ENCODE assay signal across 31 cellular contexts in genomic region chr5:126978258-126978657, GRCh38.
"Had no signal": no experiment of that assay in that cellular context is flagged by ENCODE, and none has a peak within 500 bp of the region (broad histone marks: within the 10 kb centered on the region; RNA-seq: fewer than 3 reads in every experiment).

No MANE protein-coding gene starts in this region.

- H3K4me3 ChIP-seq: esophagus muscularis mucosa, gastrocnemius medialis had no signal

- H3K27me3 ChIP-seq: brain microvascular endothelial cell, esophagus muscularis mucosa, foreskin keratinocyte, gastrocnemius medialis had no signal

- ATAC-seq: activated CD4-positive, CD25-positive, alpha-beta regulatory T cell treated with anti-CD3 and anti-CD28 coated beads, Interleukin-2, amount 50 U/mL, for 24 hours; activated CD8-positive, alpha-beta T cell treated with anti-CD3 and anti-CD28 coated beads for 36 hours; activated T-cell treated with anti-CD3 and anti-CD28 coated beads, Interleukin-2, amount 50 U/mL, for 4 hours; activated T-helper 17 cell treated with anti-CD3 and anti-CD28 coated beads, Interleukin-2, amount 50 U/mL, for 72 hours; effector memory CD8-positive, alpha-beta T cell; foreskin keratinocyte; gastrocnemius medialis; T-helper 17 cell had no signal

- H3K27ac ChIP-seq: brain microvascular endothelial cell, esophagus muscularis mucosa, foreskin keratinocyte, gastrocnemius medialis, WERI-Rb-1 had no signal

- H3K9me3 Mint-ChIP-seq: activated B cell treated with CpG ODN at 0.5 μM for 24 hours; activated CD8-positive, alpha-beta T cell treated with anti-CD3 and anti-CD28 coated beads for 36 hours; activated T-cell treated with anti-CD3 and anti-CD28 coated beads, Interleukin-2, amount 50 U/mL, for 4 hours; activated T-helper 17 cell treated with anti-CD3 and anti-CD28 coated beads, Interleukin-2, amount 50 U/mL, for 72 hours; central memory CD8-positive, alpha-beta T cell; effector memory CD8-positive, alpha-beta T cell; T-helper 2 cell treated with Interferon-gamma antibody and Interleukin-4, amounts not matched to agents 5 μg/mL and 100 μg/mL, for 36 hours had no signal

- DNase-seq: activated B cell treated with CpG ODN at 0.5 μM for 24 hours; activated CD4-positive, alpha-beta T cell treated with anti-CD3 and anti-CD28 coated beads for 48 hours; activated CD4-positive, alpha-beta T cell treated with anti-CD3 and anti-CD28 coated beads, Interleukin-2, amount 50 U/mL, for 1 hour; activated CD4-positive, alpha-beta T cell treated with anti-CD3 and anti-CD28 coated beads, Interleukin-2, amount 50 U/mL, for 48 hours; activated CD8-positive, alpha-beta memory T cell treated with anti-CD3 and anti-CD28 coated beads for 24 hours; activated CD8-positive, alpha-beta T cell treated with anti-CD3 and anti-CD28 coated beads for 36 hours; activated effector memory CD4-positive, alpha-beta T cell treated with Interleukin-2 at 50 U/mL for 16 hours; activated gamma-delta T cell treated with Interleukin-2 at 50 U/mL for 16 hours; activated naive CD4-positive, alpha-beta T cell treated with anti-CD3 and anti-CD28 coated beads, Interleukin-2, amount 50 U/mL, for 16 hours; activated naive CD4-positive, alpha-beta T cell treated with Interleukin-2 at 50 U/mL for 16 hours; activated T-cell treated with anti-CD3 and anti-CD28 coated beads, Interleukin-2, amount 50 U/mL, for 4 hours; amniotic stem cell; anterior cingulate cortex; brain microvascular endothelial cell; cortex of kidney; dermis blood vessel endothelial cell; effector CD4-positive, alpha-beta T cell; effector memory CD8-positive, alpha-beta T cell; foreskin keratinocyte; gastrocnemius medialis; glutamatergic neuron; T-helper 1 cell; T-helper 17 cell; T1000; WERI-Rb-1 had no signal

- H3K27me3 Mint-ChIP-seq: activated B cell treated with CpG ODN at 0.5 μM for 24 hours; activated CD8-positive, alpha-beta T cell treated with anti-CD3 and anti-CD28 coated beads for 36 hours; activated naive CD8-positive, alpha-beta T cell; activated T-helper 17 cell treated with anti-CD3 and anti-CD28 coated beads, Interleukin-2, amount 50 U/mL, for 72 hours; central memory CD8-positive, alpha-beta T cell; T-helper 17 cell had no signal

- H3K36me3 Mint-ChIP-seq: activated naive CD8-positive, alpha-beta T cell had no signal

- H3K4me1 ChIP-seq: foreskin keratinocyte had no signal

- H3K4me3 Mint-ChIP-seq: activated B cell treated with CpG ODN at 0.5 μM for 24 hours; activated CD8-positive, alpha-beta T cell treated with anti-CD3 and anti-CD28 coated beads for 36 hours; activated naive CD8-positive, alpha-beta T cell; activated T-cell treated with anti-CD3 and anti-CD28 coated beads, Interleukin-2, amount 50 U/mL, for 4 hours; activated T-helper 17 cell treated with anti-CD3 and anti-CD28 coated beads, Interleukin-2, amount 50 U/mL, for 72 hours; central memory CD8-positive, alpha-beta T cell; effector memory CD8-positive, alpha-beta T cell; T-helper 17 cell; T-helper 2 cell treated with Interferon-gamma antibody and Interleukin-4, amounts not matched to agents 5 μg/mL and 100 μg/mL, for 36 hours had no signal

- H3K9me3 ChIP-seq: esophagus muscularis mucosa, gastrocnemius medialis had no signal

- H3K27ac Mint-ChIP-seq: activated B cell treated with CpG ODN at 0.5 μM for 24 hours; activated CD8-positive, alpha-beta T cell treated with anti-CD3 and anti-CD28 coated beads for 36 hours; activated naive CD8-positive, alpha-beta T cell; activated T-helper 17 cell treated with anti-CD3 and anti-CD28 coated beads, Interleukin-2, amount 50 U/mL, for 72 hours; effector memory CD8-positive, alpha-beta T cell; T-helper 2 cell treated with Interferon-gamma antibody and Interleukin-4, amounts not matched to agents 5 μg/mL and 100 μg/mL, for 36 hours had no signal

- H3K36me3 ChIP-seq: brain microvascular endothelial cell, esophagus muscularis mucosa, gastrocnemius medialis, WERI-Rb-1 had no signal
